27 cellular contexts compared by ENCODE assay signal in the genomic region with DNA sequence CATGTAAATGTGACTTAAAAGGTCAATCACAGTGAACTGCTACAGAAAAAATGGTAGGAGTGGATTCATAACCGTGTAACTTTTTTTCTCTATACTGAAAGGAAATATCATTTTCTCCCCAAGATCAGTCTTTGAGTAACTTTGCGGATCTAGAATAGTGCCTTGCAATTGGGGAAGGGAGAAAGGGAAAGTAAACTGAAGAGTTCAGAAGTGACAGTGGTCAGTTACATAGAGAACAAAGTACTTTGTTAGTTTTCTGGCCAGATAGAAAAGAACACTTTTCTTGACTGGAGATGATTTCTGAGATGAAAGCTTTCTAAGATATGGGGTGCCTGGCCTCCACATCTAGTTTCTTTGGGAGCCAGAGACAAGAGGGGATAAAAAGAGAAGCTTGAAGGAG.
"Had no signal": no experiment of that assay in that cellular context is flagged by ENCODE, and none has a peak within 500 bp of the region (broad histone marks: within the 10 kb centered on the region; RNA-seq: fewer than 3 reads in every experiment).

No MANE protein-coding gene starts in this region.

- H3K36me3 Mint-ChIP-seq: mesothelial cell of epicardium, naive B cell had no signal

- H3K27me3 ChIP-seq: esophagus squamous epithelium, gastrocnemius medialis, heart right ventricle had no signal

- H3K4me3 Mint-ChIP-seq: dendritic cell treated with granulocyte-macrophage colony-stimulating factor and Interleukin-4, amounts not matched to agents 40 ng/mL and 50 ng/mL, for 4 days; effector memory CD8-positive, alpha-beta T cell; endodermal cell; mesothelial cell of epicardium; naive B cell had no signal

- H3K4me1 ChIP-seq: esophagus squamous epithelium, lower lobe of right lung had no signal

- H3K4me3 ChIP-seq: esophagus squamous epithelium, gastrocnemius medialis, heart right ventricle, left ventricle myocardium inferior, lower lobe of right lung, mucosa of descending colon had no signal

- H3K4me1 Mint-ChIP-seq: mesothelial cell of epicardium, naive B cell had no signal

- H3K9me3 Mint-ChIP-seq: dendritic cell treated with granulocyte-macrophage colony-stimulating factor and Interleukin-4, amounts not matched to agents 40 ng/mL and 50 ng/mL, for 4 days; endodermal cell; mesothelial cell of epicardium had no signal

- H3K9me3 ChIP-seq: esophagus squamous epithelium, gastrocnemius medialis, heart right ventricle, left ventricle myocardium inferior, lower lobe of right lung, mucosa of descending colon had no signal

- H3K27me3 Mint-ChIP-seq: dendritic cell treated with granulocyte-macrophage colony-stimulating factor and Interleukin-4, amounts not matched to agents 40 ng/mL and 50 ng/mL, for 4 days had no signal

- ATAC-seq: effector memory CD8-positive, alpha-beta T cell; esophagus mucosa; gastrocnemius medialis; heart right ventricle; left cardiac atrium; lower lobe of right lung; mucosa of descending colon had no signal

- H3K27ac Mint-ChIP-seq: dendritic cell treated with granulocyte-macrophage colony-stimulating factor and Interleukin-4, amounts not matched to agents 40 ng/mL and 50 ng/mL, for 4 days; effector memory CD8-positive, alpha-beta T cell; endodermal cell; mesothelial cell of epicardium had no signal

- H3K36me3 ChIP-seq: esophagus squamous epithelium, gastrocnemius medialis, heart right ventricle, left ventricle myocardium inferior, lower lobe of right lung had no signal

- DNase-seq: cortex of kidney; effector CD8-positive, alpha-beta T cell; effector memory CD8-positive, alpha-beta T cell; endodermal cell; erythroblast; esophagus squamous epithelium; foreskin fibroblast; foreskin melanocyte; gastrocnemius medialis; glutamatergic neuron; head of caudate nucleus; heart right ventricle; hippocampal formation; left cardiac atrium; left ventricle myocardium inferior; lower lobe of right lung; mesenchymal stem cell; mucosa of descending colon; naive B cell had no signal

- FAIRE-seq: colon, endometrium, islet of Langerhans, keratinocyte had no signal

- H3K27ac ChIP-seq: epithelial cell of prostate, esophagus squamous epithelium, gastrocnemius medialis, heart right ventricle, left ventricle myocardium inferior, lower lobe of right lung had no signal
